ENCODE assay signal across 13 cellular contexts in the genomic region with DNA sequence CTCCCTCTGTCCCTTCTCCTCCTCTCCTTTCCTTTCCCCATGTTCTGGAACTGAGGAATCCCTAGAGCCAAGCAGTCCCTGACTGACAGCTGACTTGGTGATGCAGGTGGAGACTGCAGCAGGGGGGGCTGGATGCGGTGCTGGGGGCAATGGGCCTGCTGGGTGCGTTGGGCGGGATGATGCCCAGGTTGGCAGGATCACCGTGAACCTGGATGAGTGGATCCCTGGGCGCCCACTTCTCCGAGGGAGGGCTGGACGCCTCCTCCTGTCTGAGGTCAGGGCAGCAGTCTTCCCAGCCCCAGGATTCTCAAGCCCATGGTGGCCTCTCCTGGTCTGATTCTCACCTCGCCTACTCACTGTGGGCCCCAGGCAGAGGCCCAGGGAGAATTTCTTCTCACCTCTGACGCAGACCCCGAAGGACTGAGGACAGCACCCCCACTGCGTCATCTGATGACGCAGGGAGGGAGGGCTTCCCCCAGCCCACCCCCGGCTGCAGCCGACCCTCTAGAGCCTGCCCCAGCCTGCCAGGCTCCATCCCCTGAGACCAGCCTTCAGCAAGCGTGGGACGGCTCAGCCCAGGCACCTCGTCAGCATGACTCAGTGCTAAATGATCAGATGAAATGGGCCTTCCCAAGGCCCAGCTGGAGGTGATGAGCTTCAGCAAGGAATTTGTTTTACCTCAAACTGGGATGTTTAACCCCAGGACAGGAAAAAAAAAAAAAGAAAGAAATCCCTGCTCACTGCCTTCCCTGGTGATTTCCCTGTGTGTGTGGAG.
DNase-seq lines count a peak whose midpoint lies in the region; ATAC-seq and TF ChIP-seq lines count a peak whose summit lies in the region.
"Had no signal": no experiment of that assay in that cellular context is flagged by ENCODE, and none has a peak within 500 bp of the region (broad histone marks: within the 10 kb centered on the region; RNA-seq: fewer than 3 reads in every experiment).

No MANE protein-coding gene starts in this region.

- peaks cover 43% of the 10 kb centered on the region for H3K27me3 Mint-ChIP-seq in HFFc6 (ENCODE audit: insufficient read depth)
- H3K27me3 Mint-ChIP-seq in activated T-helper 1 cell treated with anti-CD3 and anti-CD28 coated beads, Interleukin-12 subunit alpha, Interleukin-12 subunit beta, Interleukin-2, Interleukin-4 antibody, amounts not matched to agents 30 ng/mL and 10 ng/mL and 1 ng/mL, durations not matched to agents 14 hours and 24 hours and 36 hours (ENCODE audit: insufficient read depth), result peaks cover 33% of the 10 kb centered on the region

- H3K4me3 ChIP-seq in AG09309 (ENCODE audit: control insufficient read depth, low read depth, low read length), result no peak overlapping the region
- H3K4me3 ChIP-seq in astrocyte of the spinal cord (ENCODE audit: low read depth, low read length), result no peak overlapping the region
- H3K4me3 ChIP-seq in left lung, result no peak overlapping the region
- H3K4me3 ChIP-seq: transverse colon had no signal

- TF ChIP-seq CTCF in AG09309 (IDR thresholded peaks at IDR 0.05; ENCODE audit: control insufficient read depth, insufficient read depth, low read depth, low read length, missing control alignments) (no peak), HFFc6 (IDR thresholded peaks at IDR 0.05) (no peak), astrocyte of the spinal cord (IDR thresholded peaks at IDR 0.05; ENCODE audit: low read depth, low read length) (no peak), left lung (IDR thresholded peaks at IDR 0.05) (no peak)

- H3K36me3 ChIP-seq in left lung, result no peaks in the 10 kb centered on the region
- H3K36me3 ChIP-seq: transverse colon had no signal

- H3K27ac ChIP-seq in left lung, result no peak overlapping the region
- H3K27ac ChIP-seq: transverse colon had no signal

- H3K4me1 Mint-ChIP-seq in HFFc6 (ENCODE audit: low read depth), result peaks cover 6% of the 10 kb centered on the region
- H3K4me1 Mint-ChIP-seq in activated T-helper 1 cell treated with anti-CD3 and anti-CD28 coated beads, Interleukin-12 subunit alpha, Interleukin-12 subunit beta, Interleukin-2, Interleukin-4 antibody, amounts not matched to agents 30 ng/mL and 10 ng/mL and 1 ng/mL, durations not matched to agents 14 hours and 24 hours and 36 hours (ENCODE audit: low read depth), result no peaks in the 10 kb centered on the region

- in situ Hi-C loops in astrocyte of the spinal cord (cut with HindIII; ENCODE audit: low sequenced_read_pairs) (no loop called here), ACHN (cut with HindIII; ENCODE audit: low pct_ligation_motif_present, low pct_unique_long_range_greater_than_20kb, low sequenced_read_pairs) (no loop called here)

- intact Hi-C loops in left lung (cut with DNase I), result no loop called here
- intact Hi-C loops in activated T-helper 1 cell treated with anti-CD3 and anti-CD28 coated beads, Interleukin-12 subunit alpha, Interleukin-12 subunit beta, Interleukin-2, Interleukin-4 antibody, amounts not matched to agents 30 ng/mL and 10 ng/mL and 1 ng/mL, durations not matched to agents 14 hours and 24 hours and 36 hours (cut with micrococcal nuclease), result loop anchor here (10.0 kb wide), 1 partner anchor 226 kb away; no protein-coding TSS in a partner anchor

- peaks cover 0 to 8% of the 10 kb centered on the region in 2 donors for H3K27me3 ChIP-seq in left lung

- DNase-seq in AG09309 (ENCODE audit: low read depth) (peak; percentile 28), HFFc6 (no peak), astrocyte of the spinal cord (ENCODE audit: low read depth, low spot score) (peak; percentile 69), left lung (no peak), ACHN (no peak)
- DNase-seq in activated T-helper 1 cell treated with anti-CD3 and anti-CD28 coated beads, Interleukin-12 subunit alpha, Interleukin-12 subunit beta, Interleukin-2, Interleukin-4 antibody, amounts not matched to agents 30 ng/mL and 10 ng/mL and 1 ng/mL, durations not matched to agents 14 hours and 24 hours and 36 hours (ENCODE audit: low spot score), result no peak
- no peak for DNase-seq in NK-92 treated with Interleukin-12 subunit alpha and Interleukin-12 subunit beta, amount 100 ng/mL, for 24 hours (lab: John Stamatoyannopoulos, UW)
- DNase-seq: activated CD4-positive, alpha-beta T cell treated with anti-CD3 and anti-CD28 coated beads, Interleukin-2, amount 50 U/mL, for 1 hour; activated gamma-delta T cell; midbrain; SW 1271; transverse colon had no signal

- H3K4me1 ChIP-seq in left lung, result no peaks in the 10 kb centered on the region

- peak overlapping the region; percentile 44; the same call in 1 of the 2 replicates for H3K27ac Mint-ChIP-seq in HFFc6
- H3K27ac Mint-ChIP-seq in activated T-helper 1 cell treated with anti-CD3 and anti-CD28 coated beads, Interleukin-12 subunit alpha, Interleukin-12 subunit beta, Interleukin-2, Interleukin-4 antibody, amounts not matched to agents 30 ng/mL and 10 ng/mL and 1 ng/mL, durations not matched to agents 14 hours and 24 hours and 36 hours, result no peak overlapping the region

- H3K9me3 Mint-ChIP-seq in HFFc6, result no peaks in the 10 kb centered on the region
- no peaks in the 10 kb centered on the region for H3K9me3 Mint-ChIP-seq in activated T-helper 1 cell treated with anti-CD3 and anti-CD28 coated beads, Interleukin-12 subunit alpha, Interleukin-12 subunit beta, Interleukin-2, Interleukin-4 antibody, amounts not matched to agents 30 ng/mL and 10 ng/mL and 1 ng/mL, durations not matched to agents 14 hours and 24 hours and 36 hours

- H3K4me3 Mint-ChIP-seq in HFFc6, result no peak overlapping the region
- H3K4me3 Mint-ChIP-seq in activated T-helper 1 cell treated with anti-CD3 and anti-CD28 coated beads, Interleukin-12 subunit alpha, Interleukin-12 subunit beta, Interleukin-2, Interleukin-4 antibody, amounts not matched to agents 30 ng/mL and 10 ng/mL and 1 ng/mL, durations not matched to agents 14 hours and 24 hours and 36 hours, result no peak overlapping the region

- H3K9me3 ChIP-seq in left lung, result no peaks in the 10 kb centered on the region
- H3K9me3 ChIP-seq: transverse colon had no signal

- no peaks in the 10 kb centered on the region for H3K36me3 Mint-ChIP-seq in HFFc6 (ENCODE audit: low read depth)
- no peaks in the 10 kb centered on the region for H3K36me3 Mint-ChIP-seq in activated T-helper 1 cell treated with anti-CD3 and anti-CD28 coated beads, Interleukin-12 subunit alpha, Interleukin-12 subunit beta, Interleukin-2, Interleukin-4 antibody, amounts not matched to agents 30 ng/mL and 10 ng/mL and 1 ng/mL, durations not matched to agents 14 hours and 24 hours and 36 hours (ENCODE audit: low read depth)

- ATAC-seq in left lung, result peak; percentile 27
- ATAC-seq in HG02763 (IDR thresholded peaks at IDR 0.05; ENCODE audit: unreplicated experiment), result no peak

Comparison
In these comparisons a context has a peak if more than half of its experiments do, and no peak if none do; other contexts are left out.
1. DNase-seq: peak in AG09309 (single experiment) and astrocyte of the spinal cord (single experiment); none in HFFc6 (single experiment), left lung (0 of 2), activated T-helper 1 cell treated with anti-CD3 and anti-CD28 coated beads, Interleukin-12 subunit alpha, Interleukin-12 subunit beta, Interleukin-2, Interleukin-4 antibody, amounts not matched to agents 30 ng/mL and 10 ng/mL and 1 ng/mL, durations not matched to agents 14 hours and 24 hours and 36 hours (single experiment), ACHN (single experiment) and NK-92 treated with Interleukin-12 subunit alpha and Interleukin-12 subunit beta, amount 100 ng/mL, for 24 hours (single experiment).